In genomic region chr20:6014017-6014416, GRCh38 we compare ENCODE assay signal across 16 cellular contexts. TPM values are rescaled to one million over a fixed set of nuclear protein-coding genes. Genes with fewer than 3 reads are reported as not detected.
"Had no signal": no experiment of that assay in that cellular context is flagged by ENCODE, and none has a peak within 500 bp of the region (broad histone marks: within the 10 kb centered on the region; RNA-seq: fewer than 3 reads in every experiment).

No MANE protein-coding gene starts in this region.

- H3K9me3 ChIP-seq: lower lobe of right lung, right atrium auricular region had no signal

- H3K27me3 Mint-ChIP-seq: activated CD8-positive, alpha-beta T cell treated with anti-CD3 and anti-CD28 coated beads for 36 hours; activated naive CD8-positive, alpha-beta T cell treated with anti-CD3 and anti-CD28 coated beads, Interleukin-2, amount 10 ng/mL, durations not matched to agents 7 days and 5 days; naive B cell had no signal

- H3K4me3 ChIP-seq: lower lobe of right lung, right atrium auricular region had no signal

- DNase-seq: activated CD4-positive, alpha-beta T cell treated with anti-CD3 and anti-CD28 coated beads for 1 hour; activated CD8-positive, alpha-beta memory T cell treated with anti-CD3 and anti-CD28 coated beads, Interleukin-2, amount 50 U/mL, for 4 hours; activated CD8-positive, alpha-beta T cell treated with anti-CD3 and anti-CD28 coated beads for 36 hours; activated naive CD8-positive, alpha-beta T cell treated with anti-CD3 and anti-CD28 coated beads, Interleukin-2, amount 10 ng/mL, durations not matched to agents 7 days and 5 days; caudate nucleus; cortex of kidney; effector memory CD4-positive, alpha-beta T cell; hippocampal formation; lower lobe of right lung; naive B cell; SIG-M5; small intestine; substantia nigra; T-helper 2 cell; trophoblast cell had no signal

- H3K4me3 Mint-ChIP-seq: activated CD8-positive, alpha-beta T cell treated with anti-CD3 and anti-CD28 coated beads for 36 hours; activated naive CD8-positive, alpha-beta T cell treated with anti-CD3 and anti-CD28 coated beads, Interleukin-2, amount 10 ng/mL, durations not matched to agents 7 days and 5 days; naive B cell had no signal

- H3K27ac ChIP-seq: lower lobe of right lung, right atrium auricular region had no signal

- H3K9me3 Mint-ChIP-seq: activated CD8-positive, alpha-beta T cell treated with anti-CD3 and anti-CD28 coated beads for 36 hours; activated naive CD8-positive, alpha-beta T cell treated with anti-CD3 and anti-CD28 coated beads, Interleukin-2, amount 10 ng/mL, durations not matched to agents 7 days and 5 days; naive B cell had no signal

- ATAC-seq: activated CD8-positive, alpha-beta T cell treated with anti-CD3 and anti-CD28 coated beads for 36 hours; lower lobe of right lung had no signal

- H3K27me3 ChIP-seq: right atrium auricular region had no signal

- H3K4me1 ChIP-seq: right atrium auricular region had no signal

RNA-seq across cellular contexts. Expression of gene LRRN4, which starts 39.8 kb away (rescaled TPM):
- total RNA-seq: activated CD8-positive, alpha-beta T cell treated with anti-CD3 and anti-CD28 coated beads for 36 hours; activated naive CD8-positive, alpha-beta T cell treated with anti-CD3 and anti-CD28 coated beads, Interleukin-2, amount 10 ng/mL, durations not matched to agents 7 days and 5 days had no signal
